Comparison of ENCODE assay signal across 23 cellular contexts in genomic region chr13:64041296-64041695, GRCh38.
"Had no signal": no experiment of that assay in that cellular context is flagged by ENCODE, and none has a peak within 500 bp of the region (broad histone marks: within the 10 kb centered on the region; RNA-seq: fewer than 3 reads in every experiment).

No MANE protein-coding gene starts in this region.

- H2AFZ ChIP-seq: hepatocyte had no signal

- ATAC-seq: natural killer cell; sciatic nerve; stimulated activated memory B cell treated with anti-CD40 and anti-IgM and Interleukin-4, amounts not matched to agents 10 μg/mL and 1 μg/mL and 100 μg/mL, for 72 hours; stimulated activated naive CD8-positive, alpha-beta T cell treated with anti-CD3 and anti-CD28 coated beads, Interleukin-15, Interleukin-2, amounts not matched to agents 100 U/mL and 50 U/mL, for 24 hours; upper lobe of right lung had no signal

- DNase-seq: islet precursor cell; left ventricle myocardium inferior; mesendoderm; naive B cell; natural killer cell; nephron progenitor cell; ovary; stimulated activated CD4-positive, alpha-beta T cell treated with anti-CD3 and anti-CD28 coated beads, Interleukin-1b, Interleukin-23, amount 100 ng/mL, for 48 hours; stimulated activated CD4-positive, alpha-beta T cell treated with anti-CD3 and anti-CD28 coated beads, Interleukin-2, amount 100 ng/mL, for 48 hours; stimulated activated CD4-positive, alpha-beta T cell treated with anti-CD3 and anti-CD28 coated beads, Interleukin-4, amount 100 ng/mL, for 4 hours; stimulated activated CD8-positive, alpha-beta memory T cell treated with anti-CD3 and anti-CD28 coated beads, Interleukin-4, amount 100 ng/mL, for 48 hours; stimulated activated naive CD8-positive, alpha-beta T cell treated with anti-CD3 and anti-CD28 coated beads, Interleukin-15, Interleukin-2, amounts not matched to agents 100 U/mL and 50 U/mL, for 24 hours; stomach; testis; thyroid gland; transverse colon; upper lobe of right lung had no signal

- H3K36me3 ChIP-seq: left ventricle myocardium inferior, ovary, right atrium auricular region, stomach, thyroid gland, transverse colon, upper lobe of right lung had no signal

- H3K4me3 ChIP-seq: hepatocyte, left ventricle myocardium inferior, lung, ovary, right atrium auricular region, smooth muscle cell, stomach, testis, thyroid gland, transverse colon, upper lobe of right lung had no signal

- H3K4me1 ChIP-seq: left ventricle myocardium inferior, right atrium auricular region, stomach, testis, thyroid gland, transverse colon, upper lobe of right lung had no signal

- H3K27ac ChIP-seq: hepatocyte, left ventricle myocardium inferior, ovary, right atrium auricular region, stomach, testis, thyroid gland, transverse colon, upper lobe of right lung had no signal

- H3K9me3 ChIP-seq: left ventricle myocardium inferior, ovary, right atrium auricular region, stomach, testis, thyroid gland, transverse colon, upper lobe of right lung had no signal

- H3K27me3 ChIP-seq: hepatocyte, ovary, right atrium auricular region, stomach, testis, thyroid gland, transverse colon, upper lobe of right lung had no signal

- H3K4me2 ChIP-seq: hepatocyte, smooth muscle cell had no signal

- H3K79me2 ChIP-seq: hepatocyte had no signal
